ENCODE assay signal across 16 cellular contexts in the genomic region with DNA sequence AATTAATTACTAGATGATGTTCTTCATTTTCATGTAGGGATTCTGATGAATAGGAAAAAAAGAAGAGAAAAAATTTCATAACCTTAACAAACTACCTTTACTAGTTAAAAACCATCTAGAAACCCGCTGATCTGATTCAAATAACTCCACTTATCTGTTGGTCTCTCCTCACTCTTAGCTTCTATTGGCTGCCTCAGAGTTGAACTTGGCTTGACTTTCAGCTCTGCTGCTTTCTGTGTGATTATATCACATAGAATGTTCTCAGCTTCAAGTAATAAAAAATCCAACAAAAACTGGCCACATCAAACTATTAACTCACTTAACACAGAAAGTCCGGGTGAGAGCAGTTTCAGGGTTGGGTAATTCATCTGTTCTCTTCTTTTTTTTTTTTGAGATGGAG.
DNase-seq lines count a peak whose midpoint lies in the region; ATAC-seq and TF ChIP-seq lines count a peak whose summit lies in the region.
"Had no signal": no experiment of that assay in that cellular context is flagged by ENCODE, and none has a peak within 500 bp of the region (broad histone marks: within the 10 kb centered on the region; RNA-seq: fewer than 3 reads in every experiment).

No MANE protein-coding gene starts in this region.

- peak overlapping the region; percentile 77 for H3K9ac ChIP-seq in OCI-LY3 (ENCODE audit: low read length)

- no peak overlapping the region for H2AFZ ChIP-seq in OCI-LY3 (ENCODE audit: low read depth, low read length)

- no peak for TF ChIP-seq EP300 in upper lobe of left lung (IDR thresholded peaks at IDR 0.05)

- H3K27me3 Mint-ChIP-seq in activated naive CD4-positive, alpha-beta T cell treated with anti-CD3 and anti-CD28 coated beads, Interleukin-2, amount 50 U/mL, for 24 hours = no peaks in the 10 kb centered on the region
- no peaks in the 10 kb centered on the region for H3K27me3 Mint-ChIP-seq in activated naive CD8-positive, alpha-beta T cell treated with anti-CD3 and anti-CD28 coated beads, Interleukin-2, amount 50 U/mL, for 24 hours
- H3K27me3 Mint-ChIP-seq: activated naive CD4-positive, alpha-beta T cell treated with anti-CD3 and anti-CD28 coated beads, Interleukin-2, amount 10 ng/mL, durations not matched to agents 7 days and 5 days had no signal

- H3K36me3 ChIP-seq in OCI-LY3 (replicated peaks; ENCODE audit: low read depth, low read length) (peaks cover 3% of the 10 kb centered on the region), upper lobe of left lung (no peaks in the 10 kb centered on the region)
- H3K36me3 ChIP-seq: BE2C, gastrocnemius medialis had no signal

- H3K27me3 ChIP-seq in OCI-LY3 (ENCODE audit: low read depth, low read length) (no peaks in the 10 kb centered on the region), upper lobe of left lung (no peaks in the 10 kb centered on the region)
- H3K27me3 ChIP-seq: BE2C, gastrocnemius medialis had no signal

- no peak for TF ChIP-seq POLR2A in upper lobe of left lung (IDR thresholded peaks at IDR 0.05)

- H3K27ac Mint-ChIP-seq in activated naive CD4-positive, alpha-beta T cell treated with anti-CD3 and anti-CD28 coated beads, Interleukin-2, amount 50 U/mL, for 24 hours = peak overlapping the region; percentile 88
- peak overlapping the region; percentile 34 for H3K27ac Mint-ChIP-seq in activated naive CD8-positive, alpha-beta T cell treated with anti-CD3 and anti-CD28 coated beads, Interleukin-2, amount 50 U/mL, for 24 hours
- H3K27ac Mint-ChIP-seq in stimulated activated effector memory CD8-positive, alpha-beta T cell treated with anti-CD3 and anti-CD28 coated beads, Interleukin-12 subunit alpha, Interleukin-12 subunit beta, amount 100 ng/mL, for 72 hours = peak overlapping the region; percentile 73

- H3K4me3 ChIP-seq in OCI-LY3 (ENCODE audit: low read length) = peak overlapping the region; percentile 59
- no peak overlapping the region for H3K4me3 ChIP-seq in upper lobe of left lung
- H3K4me3 ChIP-seq: gastrocnemius medialis, psoas muscle had no signal

- H3K36me3 Mint-ChIP-seq in activated naive CD4-positive, alpha-beta T cell treated with anti-CD3 and anti-CD28 coated beads, Interleukin-2, amount 50 U/mL, for 24 hours = no peaks in the 10 kb centered on the region
- H3K36me3 Mint-ChIP-seq in activated naive CD8-positive, alpha-beta T cell treated with anti-CD3 and anti-CD28 coated beads, Interleukin-2, amount 50 U/mL, for 24 hours (ENCODE audit: low read depth) = no peaks in the 10 kb centered on the region
- peaks cover 12% of the 10 kb centered on the region for H3K36me3 Mint-ChIP-seq in stimulated activated effector memory CD8-positive, alpha-beta T cell treated with anti-CD3 and anti-CD28 coated beads, Interleukin-12 subunit alpha, Interleukin-12 subunit beta, amount 100 ng/mL, for 72 hours
- H3K36me3 Mint-ChIP-seq: activated naive CD4-positive, alpha-beta T cell treated with anti-CD3 and anti-CD28 coated beads, Interleukin-2, amount 10 ng/mL, durations not matched to agents 7 days and 5 days had no signal

- H3K79me2 ChIP-seq in OCI-LY3 (ENCODE audit: low read length) = no peaks in the 10 kb centered on the region

- H3K27ac ChIP-seq in OCI-LY3 (ENCODE audit: low read length) = peak overlapping the region; percentile 92
- H3K27ac ChIP-seq in upper lobe of left lung = no peak overlapping the region
- H3K27ac ChIP-seq: gastrocnemius medialis, psoas muscle had no signal

- ATAC-seq in activated naive CD8-positive, alpha-beta T cell treated with anti-CD3 and anti-CD28 coated beads, Interleukin-2, amount 50 U/mL, for 24 hours = no peak
- ATAC-seq in stimulated activated effector memory CD8-positive, alpha-beta T cell treated with anti-CD3 and anti-CD28 coated beads, Interleukin-12 subunit alpha, Interleukin-12 subunit beta, amount 100 ng/mL, for 72 hours = no peak
- no peak for ATAC-seq in upper lobe of left lung (ENCODE audit: low FRiP score in 2 of 2)
- ATAC-seq: gastrocnemius medialis had no signal

- H4K20me1 ChIP-seq in OCI-LY3 (ENCODE audit: insufficient read depth, low read length) = no peaks in the 10 kb centered on the region

- H3K9me3 Mint-ChIP-seq in activated naive CD4-positive, alpha-beta T cell treated with anti-CD3 and anti-CD28 coated beads, Interleukin-2, amount 50 U/mL, for 24 hours = no peaks in the 10 kb centered on the region
- H3K9me3 Mint-ChIP-seq in activated naive CD8-positive, alpha-beta T cell treated with anti-CD3 and anti-CD28 coated beads, Interleukin-2, amount 50 U/mL, for 24 hours = no peaks in the 10 kb centered on the region
- peaks cover 2% of the 10 kb centered on the region for H3K9me3 Mint-ChIP-seq in stimulated activated effector memory CD8-positive, alpha-beta T cell treated with anti-CD3 and anti-CD28 coated beads, Interleukin-12 subunit alpha, Interleukin-12 subunit beta, amount 100 ng/mL, for 72 hours
- H3K9me3 Mint-ChIP-seq: activated naive CD4-positive, alpha-beta T cell treated with anti-CD3 and anti-CD28 coated beads, Interleukin-2, amount 10 ng/mL, durations not matched to agents 7 days and 5 days had no signal

- H3K4me1 Mint-ChIP-seq in activated naive CD4-positive, alpha-beta T cell treated with anti-CD3 and anti-CD28 coated beads, Interleukin-2, amount 50 U/mL, for 24 hours = peaks cover 65% of the 10 kb centered on the region
- peaks cover 82% of the 10 kb centered on the region for H3K4me1 Mint-ChIP-seq in activated naive CD8-positive, alpha-beta T cell treated with anti-CD3 and anti-CD28 coated beads, Interleukin-2, amount 50 U/mL, for 24 hours
- H3K4me1 Mint-ChIP-seq in stimulated activated effector memory CD8-positive, alpha-beta T cell treated with anti-CD3 and anti-CD28 coated beads, Interleukin-12 subunit alpha, Interleukin-12 subunit beta, amount 100 ng/mL, for 72 hours = peaks cover 86% of the 10 kb centered on the region

- no peak overlapping the region for H3K4me3 Mint-ChIP-seq in activated naive CD4-positive, alpha-beta T cell treated with anti-CD3 and anti-CD28 coated beads, Interleukin-2, amount 50 U/mL, for 24 hours
- H3K4me3 Mint-ChIP-seq in activated naive CD8-positive, alpha-beta T cell treated with anti-CD3 and anti-CD28 coated beads, Interleukin-2, amount 50 U/mL, for 24 hours = no peak overlapping the region
- peak overlapping the region; percentile 6 for H3K4me3 Mint-ChIP-seq in stimulated activated effector memory CD8-positive, alpha-beta T cell treated with anti-CD3 and anti-CD28 coated beads, Interleukin-12 subunit alpha, Interleukin-12 subunit beta, amount 100 ng/mL, for 72 hours
- H3K4me3 Mint-ChIP-seq: activated naive CD4-positive, alpha-beta T cell treated with anti-CD3 and anti-CD28 coated beads, Interleukin-2, amount 10 ng/mL, durations not matched to agents 7 days and 5 days had no signal

- 81 to 97% methylated on average over 2 of the region's 2 CpGs for WGBS in upper lobe of left lung, 2 donors

- H3K9me3 ChIP-seq in OCI-LY3 (ENCODE audit: insufficient read depth, low read length) (no peaks in the 10 kb centered on the region), upper lobe of left lung (no peaks in the 10 kb centered on the region)
- H3K9me3 ChIP-seq: BE2C, gastrocnemius medialis, psoas muscle had no signal

- H3K4me1 ChIP-seq in OCI-LY3 (ENCODE audit: low read length) = peaks cover 99% of the 10 kb centered on the region
- peaks cover 0 to 2% (median 0%) of the 10 kb centered on the region in 4 donors for H3K4me1 ChIP-seq in upper lobe of left lung
- H3K4me1 ChIP-seq: gastrocnemius medialis, psoas muscle had no signal

- TF ChIP-seq CTCF in OCI-LY3 (IDR thresholded peaks at IDR 0.05; ENCODE audit: low read depth, low read length) (no peak), upper lobe of left lung (IDR thresholded peaks at IDR 0.05) (no peak)

- peak overlapping the region; percentile 77 for H3K4me2 ChIP-seq in OCI-LY3 (ENCODE audit: low read length)

- DNase-seq in activated naive CD4-positive, alpha-beta T cell (lab: John Stamatoyannopoulos, UW) = no peak
- DNase-seq in activated naive CD8-positive, alpha-beta T cell treated with anti-CD3 and anti-CD28 coated beads, Interleukin-2, amount 50 U/mL, for 24 hours = no peak
- DNase-seq in stimulated activated effector memory CD8-positive, alpha-beta T cell treated with anti-CD3 and anti-CD28 coated beads, Interleukin-12 subunit alpha, Interleukin-12 subunit beta, amount 100 ng/mL, for 72 hours (ENCODE audit: low spot score in 2 of 2) = no peak
- no peak for DNase-seq in NCI-H146 treated with DMSO at 0.1 percent for 48 hours (lab: John Stamatoyannopoulos, UW; ENCODE audit: unreplicated experiment)
- DNase-seq in activated gamma-delta T cell treated with Interleukin-2 at 50 U/mL for 16 hours = no peak
- no peak for DNase-seq in upper lobe of left lung
- DNase-seq: NCI-H1417 treated with DMSO at 0.1 percent for 48 hours, NCI-H2081 treated with DMSO at 0.1 percent for 48 hours, NCI-H226, Right ventricle myocardium superior had no signal

Comparison
In these comparisons a context has a peak if more than half of its experiments do, and no peak if none do; other contexts are left out.
1. H3K27ac Mint-ChIP-seq: peak in every context shown above with its lines; median percentile 88 in activated naive CD4-positive, alpha-beta T cell treated with anti-CD3 and anti-CD28 coated beads, Interleukin-2, amount 50 U/mL, for 24 hours; 73 in stimulated activated effector memory CD8-positive, alpha-beta T cell treated with anti-CD3 and anti-CD28 coated beads, Interleukin-12 subunit alpha, Interleukin-12 subunit beta, amount 100 ng/mL, for 72 hours; 34 in activated naive CD8-positive, alpha-beta T cell treated with anti-CD3 and anti-CD28 coated beads, Interleukin-2, amount 50 U/mL, for 24 hours.